Comparison of ENCODE assay signal across 23 cellular contexts in the genomic region with DNA sequence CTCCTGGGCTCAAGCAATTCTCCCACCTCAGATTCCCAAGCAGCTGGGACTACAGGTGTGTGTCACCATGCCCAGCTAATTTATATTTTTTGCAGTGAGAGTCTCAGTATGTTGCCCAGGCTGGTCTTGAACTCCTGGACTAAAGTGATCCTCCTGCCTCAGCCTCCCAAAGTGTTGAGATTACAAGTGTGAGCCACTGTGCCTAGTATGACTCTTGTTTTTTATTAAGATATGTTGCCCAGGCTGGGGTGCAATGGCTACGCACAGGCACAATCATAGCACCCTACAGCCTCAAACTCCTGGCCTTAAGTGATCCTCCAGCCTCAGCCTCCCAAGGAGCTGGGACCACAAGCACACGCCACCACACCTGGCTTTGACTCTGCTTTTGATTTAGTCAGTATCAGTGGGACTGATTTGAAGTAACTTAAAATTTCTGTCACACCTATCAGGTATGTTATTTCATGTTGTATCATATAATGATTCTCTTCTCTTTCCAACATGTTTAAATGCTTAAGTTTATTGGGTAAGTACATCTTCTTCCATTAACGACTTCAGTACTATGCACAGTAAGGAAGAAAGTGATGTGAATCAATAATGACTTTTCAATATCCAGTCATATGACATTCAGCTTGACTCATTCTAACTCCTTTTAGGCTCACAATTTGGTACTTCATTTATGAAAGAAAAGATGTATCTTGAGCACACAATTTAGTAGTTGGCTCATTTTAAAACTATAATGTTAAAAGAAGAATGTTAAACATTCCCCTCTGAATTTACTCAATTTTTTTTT. TPM values are rescaled to one million over a fixed set of nuclear protein-coding genes. Genes with fewer than 3 reads are reported as not detected.
DNase-seq lines count a peak whose midpoint lies in the region; ATAC-seq and TF ChIP-seq lines count a peak whose summit lies in the region.
"Had no signal": no experiment of that assay in that cellular context is flagged by ENCODE, and none has a peak within 500 bp of the region (broad histone marks: within the 10 kb centered on the region; RNA-seq: fewer than 3 reads in every experiment).

No MANE protein-coding gene starts in this region.

- H3K27me3 ChIP-seq in Karpas-422 (ENCODE audit: low read length) (no peaks in the 10 kb centered on the region), trophoblast cell (ENCODE audit: insufficient read depth, low read length) (no peaks in the 10 kb centered on the region), foreskin keratinocyte (no peaks in the 10 kb centered on the region)
- H3K27me3 ChIP-seq: testis, vagina had no signal

- no peak overlapping the region for H3K14ac ChIP-seq in trophoblast cell (ENCODE audit: low read length)

- H3K4me3 ChIP-seq in Karpas-422 (ENCODE audit: low read length) (no peak overlapping the region), trophoblast cell (ENCODE audit: low read depth, low read length) (no peak overlapping the region)
- H3K4me3 ChIP-seq: prostate gland, SK-N-MC, testis, vagina had no signal

- H3K36me3 ChIP-seq in Karpas-422 (ENCODE audit: insufficient read depth, low read length) (peaks cover 45% of the 10 kb centered on the region), trophoblast cell (ENCODE audit: control insufficient read depth in 1 of 2, insufficient read depth in 2 of 2, low read length in 2 of 2) (peaks cover 12 to 15% of the 10 kb centered on the region in 2 experiments)
- H3K36me3 ChIP-seq: prostate gland had no signal

- H3K27me3 Mint-ChIP-seq in activated T-cell treated with anti-CD3 and anti-CD28 coated beads, Interleukin-2, amount 50 U/mL, for 4 hours (ENCODE audit: low read depth), result no peaks in the 10 kb centered on the region
- peaks cover 0 to 5% (median 1%) of the 10 kb centered on the region in 3 donors for H3K27me3 Mint-ChIP-seq in immature natural killer cell (ENCODE audit: low read depth in 3 of 3)

- no peak overlapping the region for H3K23ac ChIP-seq in trophoblast cell (ENCODE audit: low read length)

- no peaks in the 10 kb centered on the region for H3K9me2 ChIP-seq in Karpas-422 (replicated peaks; ENCODE audit: insufficient read depth, low read length)

- H3K9me3 ChIP-seq in Karpas-422 (ENCODE audit: low read length), result no peaks in the 10 kb centered on the region
- H3K9me3 ChIP-seq in trophoblast cell (ENCODE audit: insufficient read depth, low read depth, low read length), result no peaks in the 10 kb centered on the region
- H3K9me3 ChIP-seq: prostate gland, testis, vagina had no signal

- H3K9me3 Mint-ChIP-seq in activated T-cell treated with anti-CD3 and anti-CD28 coated beads, Interleukin-2, amount 50 U/mL, for 4 hours, result no peaks in the 10 kb centered on the region
- H3K9me3 Mint-ChIP-seq in immature natural killer cell, result no peaks in the 10 kb centered on the region
- H3K9me3 Mint-ChIP-seq: CD14-positive monocyte had no signal

- no peak for TF ChIP-seq CTCF in foreskin keratinocyte (conservative IDR thresholded peaks at IDR 0.05)

- peak overlapping the region; percentile 8 to 71 (median 32) for H3K27ac Mint-ChIP-seq in immature natural killer cell

- H4K91ac ChIP-seq in trophoblast cell (ENCODE audit: low read depth, low read length), result no peak overlapping the region

- H3K79me2 ChIP-seq in Karpas-422 (ENCODE audit: low read length) (peaks cover 97% of the 10 kb centered on the region), trophoblast cell (ENCODE audit: control insufficient read depth, insufficient read depth, low read length, poor library complexity) (peaks cover 2% of the 10 kb centered on the region)

- DNase-seq in activated T-cell treated with anti-CD3 and anti-CD28 coated beads, Interleukin-2, amount 50 U/mL, for 4 hours, result no peak
- DNase-seq in activated T-cell treated with anti-CD3 and anti-CD28 coated beads, Interleukin-2, amount 50 U/mL, for 48 hours, result no peak
- DNase-seq in Karpas-422 (peak; percentile 42), immature natural killer cell (no peak), trophoblast cell (no peak), foreskin keratinocyte (no peak), NCI-H748 treated with DMSO at 0.1 percent for 48 hours (lab: John Stamatoyannopoulos, UW) (no peak)
- DNase-seq: activated gamma-delta T cell, anterior cingulate cortex, caudate nucleus, head of caudate nucleus, left colon, MM.1S, NCI-H1436 treated with DMSO at 0.1 percent for 48 hours, NCI-H69, testis, WERI-Rb-1 had no signal

- H2AFZ ChIP-seq in Karpas-422 (ENCODE audit: low read length) (no peak overlapping the region), trophoblast cell (ENCODE audit: insufficient read depth, low read length, poor library complexity) (no peak overlapping the region)

- peaks cover 38% of the 10 kb centered on the region for H3K36me3 Mint-ChIP-seq in activated T-cell treated with anti-CD3 and anti-CD28 coated beads, Interleukin-2, amount 50 U/mL, for 4 hours (ENCODE audit: insufficient read depth)
- peaks cover 0 to 16% (median 5%) of the 10 kb centered on the region in 3 donors for H3K36me3 Mint-ChIP-seq in immature natural killer cell

- no peak overlapping the region for H4K12ac ChIP-seq in trophoblast cell (ENCODE audit: low read depth, low read length)

- WGBS in trophoblast cell (ENCODE audit: extremely low coverage, insufficient coverage, insufficient read length), result no CpG with 5 or more reads among the region's 3 CpGs

- no peak overlapping the region for H2BK12ac ChIP-seq in trophoblast cell (ENCODE audit: low read length)

- H4K20me1 ChIP-seq in Karpas-422 (ENCODE audit: insufficient read depth, low read depth, low read length), result no peaks in the 10 kb centered on the region

- H3K9ac ChIP-seq in Karpas-422 (ENCODE audit: low read length) (no peak overlapping the region), trophoblast cell (ENCODE audit: low read length) (no peak overlapping the region)

- H3K4me1 Mint-ChIP-seq in activated T-cell treated with anti-CD3 and anti-CD28 coated beads, Interleukin-2, amount 50 U/mL, for 4 hours (ENCODE audit: low read depth), result peaks cover 57% of the 10 kb centered on the region
- peaks cover 50 to 84% of the 10 kb centered on the region in 2 donors for H3K4me1 Mint-ChIP-seq in immature natural killer cell

- ATAC-seq in activated T-cell treated with anti-CD3 and anti-CD28 coated beads, Interleukin-2, amount 50 U/mL, for 4 hours, result peak; percentile 42
- ATAC-seq in foreskin keratinocyte (no peak), HG02571 (IDR thresholded peaks at IDR 0.05; ENCODE audit: unreplicated experiment) (no peak)
- ATAC-seq: left colon had no signal

- H3K18ac ChIP-seq in trophoblast cell (ENCODE audit: low read length), result peak overlapping the region; percentile 82

- no peak overlapping the region for H3K4me3 Mint-ChIP-seq in activated T-cell treated with anti-CD3 and anti-CD28 coated beads, Interleukin-2, amount 50 U/mL, for 4 hours
- no peak overlapping the region for H3K4me3 Mint-ChIP-seq in immature natural killer cell
- H3K4me3 Mint-ChIP-seq: CD14-positive monocyte had no signal

- H2AK5ac ChIP-seq in trophoblast cell (ENCODE audit: low read length), result no peak overlapping the region

- H3K79me1 ChIP-seq in trophoblast cell (ENCODE audit: low read length), result no peaks in the 10 kb centered on the region

- H2BK5ac ChIP-seq in trophoblast cell (ENCODE audit: low read depth, low read length, poor library complexity), result no peak overlapping the region

- H2BK120ac ChIP-seq in trophoblast cell (ENCODE audit: insufficient read depth, low read length, poor library complexity), result no peak overlapping the region

- no peak overlapping the region for H3K4ac ChIP-seq in trophoblast cell (ENCODE audit: low read depth, low read length)

- no peak overlapping the region for H3K4me2 ChIP-seq in Karpas-422 (ENCODE audit: low read depth, low read length, poor library complexity, severe bottlenecking)
- no peak overlapping the region for H3K4me2 ChIP-seq in trophoblast cell (ENCODE audit: low read length)

- H3K27ac ChIP-seq in Karpas-422 (ENCODE audit: low read length) (no peak overlapping the region), trophoblast cell (ENCODE audit: low read depth, low read length) (no peak overlapping the region), foreskin keratinocyte (no peak overlapping the region)
- H3K27ac ChIP-seq: prostate gland, RWPE1, SK-N-MC, testis, vagina, WERI-Rb-1 had no signal

- H3K4me1 ChIP-seq in Karpas-422 (ENCODE audit: low read length) (peaks cover 9% of the 10 kb centered on the region), trophoblast cell (ENCODE audit: control insufficient read depth in 1 of 2, insufficient read depth in 2 of 2, low read length in 2 of 2) (no peaks in the 10 kb centered on the region), foreskin keratinocyte (peaks cover 4% of the 10 kb centered on the region)
- H3K4me1 ChIP-seq: prostate gland had no signal

- no peak overlapping the region for H4K8ac ChIP-seq in trophoblast cell (ENCODE audit: low read depth, low read length)

RNA-seq across cellular contexts. Expression of gene PPP4R3B, which starts 6.3 kb away (rescaled TPM):
- 10 to 100 TPM; 66.3 to 72.2 (median 71.2) TPM for total RNA-seq in activated T-cell treated with anti-CD3 and anti-CD28 coated beads, Interleukin-2, amount 50 U/mL, for 4 hours
- total RNA-seq in Karpas-422 (2014; rRNA removed; shearing (Covaris generic); ENCODE audit: low replicate concordance), result 41.6 and 65.7 TPM in 2 replicates
- polyA plus RNA-seq in immature natural killer cell, result 10 to 100 TPM; 49.7 to 87.7 (median 58.3) TPM
- polyA plus RNA-seq in trophoblast cell (2013), result 30.1 and 30.7 TPM in 2 replicates
- total RNA-seq in foreskin keratinocyte, result 34.4 and 36.4 TPM in 2 replicates
- polyA plus RNA-seq in foreskin keratinocyte, result 8.7 and 11.2 TPM in 2 replicates

Comparison
In these comparisons a context has a peak if more than half of its experiments do, and no peak if none do; other contexts are left out.
1. ATAC-seq: peak in activated T-cell treated with anti-CD3 and anti-CD28 coated beads, Interleukin-2, amount 50 U/mL, for 4 hours (2 of 2); none in foreskin keratinocyte (single experiment) and HG02571 (single experiment).